In the genomic region with DNA sequence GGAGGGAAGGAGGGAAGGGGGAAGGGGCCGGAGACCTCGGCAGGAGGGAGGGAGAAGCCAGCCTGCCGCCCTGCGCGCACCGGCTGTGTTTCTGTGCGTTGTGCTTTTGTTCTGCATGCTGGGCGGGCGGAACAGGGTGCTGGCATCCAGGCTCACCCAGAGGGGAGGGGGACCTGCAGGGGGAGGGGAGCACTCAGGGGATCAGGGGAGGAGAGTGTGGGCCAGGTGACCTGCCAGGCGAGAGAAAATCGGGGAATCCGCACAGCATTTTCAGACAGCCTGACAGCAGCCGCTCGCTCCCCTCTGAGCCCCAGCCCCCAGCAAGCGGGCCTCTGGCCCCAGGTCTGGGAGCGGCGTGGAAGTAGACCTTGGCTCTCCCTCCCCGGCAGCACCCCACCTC, we compare ENCODE assay signal across 1 cellular context.
TF ChIP-seq lines count a peak whose summit lies in the region.

No MANE protein-coding gene starts in this region.

TF ChIP-seq in HepG2, 621 proteins besides CTCF, POLR2A, EP300 and RAD21 (continues in another document):
- TF ChIP-seq, protein P1, sequence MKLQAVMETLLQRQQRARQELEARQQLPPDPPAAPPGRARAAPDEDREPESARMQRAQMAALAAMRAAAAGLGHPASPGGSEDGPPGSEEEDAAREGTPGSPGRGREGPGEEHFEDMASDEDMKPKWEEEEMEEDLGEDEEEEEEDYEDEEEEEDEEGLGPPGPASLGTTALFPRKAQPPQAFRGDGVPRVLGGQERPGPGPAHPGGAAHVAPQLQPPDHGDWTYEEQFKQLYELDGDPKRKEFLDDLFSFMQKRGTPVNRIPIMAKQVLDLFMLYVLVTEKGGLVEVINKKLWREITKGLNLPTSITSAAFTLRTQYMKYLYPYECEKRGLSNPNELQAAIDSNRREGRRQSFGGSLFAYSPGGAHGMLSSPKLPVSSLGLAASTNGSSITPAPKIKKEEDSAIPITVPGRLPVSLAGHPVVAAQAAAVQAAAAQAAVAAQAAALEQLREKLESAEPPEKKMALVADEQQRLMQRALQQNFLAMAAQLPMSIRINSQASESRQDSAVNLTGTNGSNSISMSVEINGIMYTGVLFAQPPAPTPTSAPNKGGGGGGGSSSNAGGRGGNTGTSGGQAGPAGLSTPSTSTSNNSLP (IDR thresholded peaks at IDR 0.05; ENCODE audit: low read depth, low read length) = no peak
- TF ChIP-seq AKAP8 (CRISPR knock-in tag; IDR thresholded peaks at IDR 0.05) (no peak), ZNF713 (CRISPR knock-in tag; IDR thresholded peaks at IDR 0.05) (0 out of 2 replicates have a peak, but pooled peaks have one; percentile 8), ASH2L (IDR thresholded peaks at IDR 0.05; ENCODE audit: insufficient read length, low read depth, low read length) (peak; percentile 27), NCOR1 (IDR thresholded peaks at IDR 0.05; ENCODE audit: borderline replicate concordance, low read length) (no peak), AGO2 (optimal IDR thresholded peaks at IDR 0.05; ENCODE audit: low read depth, low read length) (no peak), THAP11 (CRISPR knock-in tag; IDR thresholded peaks at IDR 0.05) (no peak), YEATS4 (CRISPR knock-in tag; IDR thresholded peaks at IDR 0.05; ENCODE audit: borderline replicate concordance) (no peak), GATAD2A (CRISPR knock-in tag; IDR thresholded peaks at IDR 0.05) (no peak), ZNF260 (CRISPR knock-in tag; IDR thresholded peaks at IDR 0.05; ENCODE audit: borderline replicate concordance, low read depth) (no peak), PLRG1 (conservative IDR thresholded peaks at IDR 0.05) (no peak), ZBTB7A (CRISPR knock-in tag; IDR thresholded peaks at IDR 0.05) (no peak), NCOA1 (CRISPR knock-in tag; IDR thresholded peaks at IDR 0.05) (no peak), ZNF326 (CRISPR knock-in tag; IDR thresholded peaks at IDR 0.05; ENCODE audit: borderline replicate concordance) (no peak), ZNF564 (CRISPR knock-in tag; IDR thresholded peaks at IDR 0.05) (no peak), ZNF570 (CRISPR knock-in tag; IDR thresholded peaks at IDR 0.05; ENCODE audit: borderline replicate concordance) (no peak), NR3C1 (CRISPR knock-in tag; IDR thresholded peaks at IDR 0.05) (no peak), ZFP36 (IDR thresholded peaks at IDR 0.05; ENCODE audit: borderline replicate concordance, low read depth, low read length, partially characterized antibody) (no peak), SRY (CRISPR knock-in tag; IDR thresholded peaks at IDR 0.05) (no peak), ZNF263 (CRISPR knock-in tag; IDR thresholded peaks at IDR 0.05) (peak; percentile 88), ZNF607 (CRISPR knock-in tag; IDR thresholded peaks at IDR 0.05; ENCODE audit: borderline replicate concordance) (no peak), ZNF121 (CRISPR knock-in tag; IDR thresholded peaks at IDR 0.05) (no peak), KDM5A (IDR thresholded peaks at IDR 0.05; ENCODE audit: borderline replicate concordance, low read length) (no peak)
- TF ChIP-seq, protein P2, sequence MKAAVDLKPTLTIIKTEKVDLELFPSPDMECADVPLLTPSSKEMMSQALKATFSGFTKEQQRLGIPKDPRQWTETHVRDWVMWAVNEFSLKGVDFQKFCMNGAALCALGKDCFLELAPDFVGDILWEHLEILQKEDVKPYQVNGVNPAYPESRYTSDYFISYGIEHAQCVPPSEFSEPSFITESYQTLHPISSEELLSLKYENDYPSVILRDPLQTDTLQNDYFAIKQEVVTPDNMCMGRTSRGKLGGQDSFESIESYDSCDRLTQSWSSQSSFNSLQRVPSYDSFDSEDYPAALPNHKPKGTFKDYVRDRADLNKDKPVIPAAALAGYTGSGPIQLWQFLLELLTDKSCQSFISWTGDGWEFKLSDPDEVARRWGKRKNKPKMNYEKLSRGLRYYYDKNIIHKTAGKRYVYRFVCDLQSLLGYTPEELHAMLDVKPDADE (CRISPR knock-in tag; IDR thresholded peaks at IDR 0.05) = no peak
- TF ChIP-seq, protein P3, sequence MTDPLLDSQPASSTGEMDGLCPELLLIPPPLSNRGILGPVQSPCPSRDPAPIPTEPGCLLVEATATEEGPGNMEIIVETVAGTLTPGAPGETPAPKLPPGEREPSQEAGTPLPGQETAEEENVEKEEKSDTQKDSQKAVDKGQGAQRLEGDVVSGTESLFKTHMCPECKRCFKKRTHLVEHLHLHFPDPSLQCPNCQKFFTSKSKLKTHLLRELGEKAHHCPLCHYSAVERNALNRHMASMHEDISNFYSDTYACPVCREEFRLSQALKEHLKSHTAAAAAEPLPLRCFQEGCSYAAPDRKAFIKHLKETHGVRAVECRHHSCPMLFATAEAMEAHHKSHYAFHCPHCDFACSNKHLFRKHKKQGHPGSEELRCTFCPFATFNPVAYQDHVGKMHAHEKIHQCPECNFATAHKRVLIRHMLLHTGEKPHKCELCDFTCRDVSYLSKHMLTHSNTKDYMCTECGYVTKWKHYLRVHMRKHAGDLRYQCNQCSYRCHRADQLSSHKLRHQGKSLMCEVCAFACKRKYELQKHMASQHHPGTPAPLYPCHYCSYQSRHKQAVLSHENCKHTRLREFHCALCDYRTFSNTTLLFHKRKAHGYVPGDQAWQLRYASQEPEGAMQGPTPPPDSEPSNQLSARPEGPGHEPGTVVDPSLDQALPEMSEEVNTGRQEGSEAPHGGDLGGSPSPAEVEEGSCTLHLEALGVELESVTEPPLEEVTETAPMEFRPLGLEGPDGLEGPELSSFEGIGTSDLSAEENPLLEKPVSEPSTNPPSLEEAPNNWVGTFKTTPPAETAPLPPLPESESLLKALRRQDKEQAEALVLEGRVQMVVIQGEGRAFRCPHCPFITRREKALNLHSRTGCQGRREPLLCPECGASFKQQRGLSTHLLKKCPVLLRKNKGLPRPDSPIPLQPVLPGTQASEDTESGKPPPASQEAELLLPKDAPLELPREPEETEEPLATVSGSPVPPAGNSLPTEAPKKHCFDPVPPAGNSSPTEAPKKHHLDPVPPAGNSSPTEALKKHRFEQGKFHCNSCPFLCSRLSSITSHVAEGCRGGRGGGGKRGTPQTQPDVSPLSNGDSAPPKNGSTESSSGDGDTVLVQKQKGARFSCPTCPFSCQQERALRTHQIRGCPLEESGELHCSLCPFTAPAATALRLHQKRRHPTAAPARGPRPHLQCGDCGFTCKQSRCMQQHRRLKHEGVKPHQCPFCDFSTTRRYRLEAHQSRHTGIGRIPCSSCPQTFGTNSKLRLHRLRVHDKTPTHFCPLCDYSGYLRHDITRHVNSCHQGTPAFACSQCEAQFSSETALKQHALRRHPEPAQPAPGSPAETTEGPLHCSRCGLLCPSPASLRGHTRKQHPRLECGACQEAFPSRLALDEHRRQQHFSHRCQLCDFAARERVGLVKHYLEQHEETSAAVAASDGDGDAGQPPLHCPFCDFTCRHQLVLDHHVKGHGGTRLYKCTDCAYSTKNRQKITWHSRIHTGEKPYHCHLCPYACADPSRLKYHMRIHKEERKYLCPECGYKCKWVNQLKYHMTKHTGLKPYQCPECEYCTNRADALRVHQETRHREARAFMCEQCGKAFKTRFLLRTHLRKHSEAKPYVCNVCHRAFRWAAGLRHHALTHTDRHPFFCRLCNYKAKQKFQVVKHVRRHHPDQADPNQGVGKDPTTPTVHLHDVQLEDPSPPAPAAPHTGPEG (CRISPR knock-in tag; IDR thresholded peaks at IDR 0.05) = no peak
- TF ChIP-seq, protein P4, sequence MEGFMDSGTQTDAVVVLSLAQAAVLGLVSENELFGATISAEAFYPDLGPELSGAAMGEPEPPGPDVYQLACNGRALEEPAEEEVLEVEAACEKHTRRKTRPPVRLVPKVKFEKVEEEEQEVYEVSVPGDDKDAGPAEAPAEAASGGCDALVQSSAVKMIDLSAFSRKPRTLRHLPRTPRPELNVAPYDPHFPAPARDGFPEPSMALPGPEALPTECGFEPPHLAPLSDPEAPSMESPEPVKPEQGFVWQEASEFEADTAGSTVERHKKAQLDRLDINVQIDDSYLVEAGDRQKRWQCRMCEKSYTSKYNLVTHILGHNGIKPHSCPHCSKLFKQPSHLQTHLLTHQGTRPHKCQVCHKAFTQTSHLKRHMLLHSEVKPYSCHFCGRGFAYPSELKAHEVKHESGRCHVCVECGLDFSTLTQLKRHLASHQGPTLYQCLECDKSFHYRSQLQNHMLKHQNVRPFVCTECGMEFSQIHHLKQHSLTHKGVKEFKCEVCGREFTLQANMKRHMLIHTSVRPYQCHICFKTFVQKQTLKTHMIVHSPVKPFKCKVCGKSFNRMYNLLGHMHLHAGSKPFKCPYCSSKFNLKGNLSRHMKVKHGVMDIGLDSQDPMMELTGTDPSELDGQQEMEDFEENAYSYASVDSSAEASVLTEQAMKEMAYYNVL (CRISPR knock-in tag; IDR thresholded peaks at IDR 0.05; ENCODE audit: borderline replicate concordance) = 0 out of 2 replicates have a peak, but pooled peaks have one; percentile 7
- TF ChIP-seq, protein P5, sequence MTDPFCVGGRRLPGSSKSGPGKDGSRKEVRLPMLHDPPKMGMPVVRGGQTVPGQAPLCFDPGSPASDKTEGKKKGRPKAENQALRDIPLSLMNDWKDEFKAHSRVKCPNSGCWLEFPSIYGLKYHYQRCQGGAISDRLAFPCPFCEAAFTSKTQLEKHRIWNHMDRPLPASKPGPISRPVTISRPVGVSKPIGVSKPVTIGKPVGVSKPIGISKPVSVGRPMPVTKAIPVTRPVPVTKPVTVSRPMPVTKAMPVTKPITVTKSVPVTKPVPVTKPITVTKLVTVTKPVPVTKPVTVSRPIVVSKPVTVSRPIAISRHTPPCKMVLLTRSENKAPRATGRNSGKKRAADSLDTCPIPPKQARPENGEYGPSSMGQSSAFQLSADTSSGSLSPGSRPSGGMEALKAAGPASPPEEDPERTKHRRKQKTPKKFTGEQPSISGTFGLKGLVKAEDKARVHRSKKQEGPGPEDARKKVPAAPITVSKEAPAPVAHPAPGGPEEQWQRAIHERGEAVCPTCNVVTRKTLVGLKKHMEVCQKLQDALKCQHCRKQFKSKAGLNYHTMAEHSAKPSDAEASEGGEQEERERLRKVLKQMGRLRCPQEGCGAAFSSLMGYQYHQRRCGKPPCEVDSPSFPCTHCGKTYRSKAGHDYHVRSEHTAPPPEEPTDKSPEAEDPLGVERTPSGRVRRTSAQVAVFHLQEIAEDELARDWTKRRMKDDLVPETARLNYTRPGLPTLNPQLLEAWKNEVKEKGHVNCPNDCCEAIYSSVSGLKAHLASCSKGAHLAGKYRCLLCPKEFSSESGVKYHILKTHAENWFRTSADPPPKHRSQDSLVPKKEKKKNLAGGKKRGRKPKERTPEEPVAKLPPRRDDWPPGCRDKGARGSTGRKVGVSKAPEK (CRISPR knock-in tag; IDR thresholded peaks at IDR 0.05; ENCODE audit: borderline replicate concordance) = no peak
- TF ChIP-seq, protein P6, sequence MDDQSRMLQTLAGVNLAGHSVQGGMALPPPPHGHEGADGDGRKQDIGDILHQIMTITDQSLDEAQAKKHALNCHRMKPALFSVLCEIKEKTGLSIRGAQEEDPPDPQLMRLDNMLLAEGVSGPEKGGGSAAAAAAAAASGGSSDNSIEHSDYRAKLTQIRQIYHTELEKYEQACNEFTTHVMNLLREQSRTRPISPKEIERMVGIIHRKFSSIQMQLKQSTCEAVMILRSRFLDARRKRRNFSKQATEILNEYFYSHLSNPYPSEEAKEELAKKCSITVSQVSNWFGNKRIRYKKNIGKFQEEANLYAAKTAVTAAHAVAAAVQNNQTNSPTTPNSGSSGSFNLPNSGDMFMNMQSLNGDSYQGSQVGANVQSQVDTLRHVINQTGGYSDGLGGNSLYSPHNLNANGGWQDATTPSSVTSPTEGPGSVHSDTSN (CRISPR knock-in tag; IDR thresholded peaks at IDR 0.05; ENCODE audit: borderline replicate concordance) = no peak
- TF ChIP-seq, protein P7, sequence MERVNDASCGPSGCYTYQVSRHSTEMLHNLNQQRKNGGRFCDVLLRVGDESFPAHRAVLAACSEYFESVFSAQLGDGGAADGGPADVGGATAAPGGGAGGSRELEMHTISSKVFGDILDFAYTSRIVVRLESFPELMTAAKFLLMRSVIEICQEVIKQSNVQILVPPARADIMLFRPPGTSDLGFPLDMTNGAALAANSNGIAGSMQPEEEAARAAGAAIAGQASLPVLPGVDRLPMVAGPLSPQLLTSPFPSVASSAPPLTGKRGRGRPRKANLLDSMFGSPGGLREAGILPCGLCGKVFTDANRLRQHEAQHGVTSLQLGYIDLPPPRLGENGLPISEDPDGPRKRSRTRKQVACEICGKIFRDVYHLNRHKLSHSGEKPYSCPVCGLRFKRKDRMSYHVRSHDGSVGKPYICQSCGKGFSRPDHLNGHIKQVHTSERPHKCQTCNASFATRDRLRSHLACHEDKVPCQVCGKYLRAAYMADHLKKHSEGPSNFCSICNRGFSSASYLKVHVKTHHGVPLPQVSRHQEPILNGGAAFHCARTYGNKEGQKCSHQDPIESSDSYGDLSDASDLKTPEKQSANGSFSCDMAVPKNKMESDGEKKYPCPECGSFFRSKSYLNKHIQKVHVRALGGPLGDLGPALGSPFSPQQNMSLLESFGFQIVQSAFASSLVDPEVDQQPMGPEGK (CRISPR knock-in tag; IDR thresholded peaks at IDR 0.05) = peak; percentile 39; the same call in 1 of the 2 replicates
- TF ChIP-seq, protein P8, sequence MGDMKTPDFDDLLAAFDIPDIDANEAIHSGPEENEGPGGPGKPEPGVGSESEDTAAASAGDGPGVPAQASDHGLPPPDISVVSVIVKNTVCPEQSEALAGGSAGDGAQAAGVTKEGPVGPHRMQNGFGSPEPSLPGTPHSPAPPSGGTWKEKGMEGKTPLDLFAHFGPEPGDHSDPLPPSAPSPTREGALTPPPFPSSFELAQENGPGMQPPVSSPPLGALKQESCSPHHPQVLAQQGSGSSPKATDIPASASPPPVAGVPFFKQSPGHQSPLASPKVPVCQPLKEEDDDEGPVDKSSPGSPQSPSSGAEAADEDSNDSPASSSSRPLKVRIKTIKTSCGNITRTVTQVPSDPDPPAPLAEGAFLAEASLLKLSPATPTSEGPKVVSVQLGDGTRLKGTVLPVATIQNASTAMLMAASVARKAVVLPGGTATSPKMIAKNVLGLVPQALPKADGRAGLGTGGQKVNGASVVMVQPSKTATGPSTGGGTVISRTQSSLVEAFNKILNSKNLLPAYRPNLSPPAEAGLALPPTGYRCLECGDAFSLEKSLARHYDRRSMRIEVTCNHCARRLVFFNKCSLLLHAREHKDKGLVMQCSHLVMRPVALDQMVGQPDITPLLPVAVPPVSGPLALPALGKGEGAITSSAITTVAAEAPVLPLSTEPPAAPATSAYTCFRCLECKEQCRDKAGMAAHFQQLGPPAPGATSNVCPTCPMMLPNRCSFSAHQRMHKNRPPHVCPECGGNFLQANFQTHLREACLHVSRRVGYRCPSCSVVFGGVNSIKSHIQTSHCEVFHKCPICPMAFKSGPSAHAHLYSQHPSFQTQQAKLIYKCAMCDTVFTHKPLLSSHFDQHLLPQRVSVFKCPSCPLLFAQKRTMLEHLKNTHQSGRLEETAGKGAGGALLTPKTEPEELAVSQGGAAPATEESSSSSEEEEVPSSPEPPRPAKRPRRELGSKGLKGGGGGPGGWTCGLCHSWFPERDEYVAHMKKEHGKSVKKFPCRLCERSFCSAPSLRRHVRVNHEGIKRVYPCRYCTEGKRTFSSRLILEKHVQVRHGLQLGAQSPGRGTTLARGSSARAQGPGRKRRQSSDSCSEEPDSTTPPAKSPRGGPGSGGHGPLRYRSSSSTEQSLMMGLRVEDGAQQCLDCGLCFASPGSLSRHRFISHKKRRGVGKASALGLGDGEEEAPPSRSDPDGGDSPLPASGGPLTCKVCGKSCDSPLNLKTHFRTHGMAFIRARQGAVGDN (CRISPR knock-in tag; IDR thresholded peaks at IDR 0.05) = peak; percentile 67
- TF ChIP-seq, protein P9, sequence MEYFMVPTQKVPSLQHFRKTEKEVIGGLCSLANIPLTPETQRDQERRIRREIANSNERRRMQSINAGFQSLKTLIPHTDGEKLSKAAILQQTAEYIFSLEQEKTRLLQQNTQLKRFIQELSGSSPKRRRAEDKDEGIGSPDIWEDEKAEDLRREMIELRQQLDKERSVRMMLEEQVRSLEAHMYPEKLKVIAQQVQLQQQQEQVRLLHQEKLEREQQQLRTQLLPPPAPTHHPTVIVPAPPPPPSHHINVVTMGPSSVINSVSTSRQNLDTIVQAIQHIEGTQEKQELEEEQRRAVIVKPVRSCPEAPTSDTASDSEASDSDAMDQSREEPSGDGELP (IDR thresholded peaks at IDR 0.05; ENCODE audit: borderline replicate concordance, low read depth) = no peak
